In the genomic region with DNA sequence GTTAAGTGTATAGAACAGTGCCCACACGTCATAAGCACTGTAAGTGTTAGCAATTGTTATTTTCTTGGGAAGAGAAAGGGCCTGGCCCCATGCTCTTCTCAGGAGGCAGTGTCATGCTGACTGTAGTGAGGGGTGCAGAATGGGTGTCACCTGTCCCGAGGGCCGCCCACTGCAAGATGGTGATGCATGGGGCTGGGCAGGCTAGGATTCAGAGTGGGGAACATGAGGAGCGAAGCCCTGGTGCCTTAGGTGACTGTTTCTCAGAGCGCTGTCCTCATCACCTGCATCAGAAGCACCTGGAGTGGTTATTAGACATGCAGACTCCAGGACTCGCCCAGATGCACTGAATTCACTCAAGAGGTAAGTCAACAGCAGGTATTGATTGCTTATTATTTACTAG, we compare ENCODE assay signal across 1 cellular context.
TF ChIP-seq lines count a peak whose summit lies in the region.

No MANE protein-coding gene starts in this region.

TF ChIP-seq in HepG2, 621 proteins besides CTCF, POLR2A, EP300 and RAD21 (continued from another document):
- TF ChIP-seq ZNF496 (CRISPR knock-in tag; IDR thresholded peaks at IDR 0.05; ENCODE audit: insufficient replicate concordance): no peak
- no peak for TF ChIP-seq ATF1 (CRISPR knock-in tag; IDR thresholded peaks at IDR 0.05)
